Comparison of ENCODE assay signal across 25 cellular contexts in the genomic region with DNA sequence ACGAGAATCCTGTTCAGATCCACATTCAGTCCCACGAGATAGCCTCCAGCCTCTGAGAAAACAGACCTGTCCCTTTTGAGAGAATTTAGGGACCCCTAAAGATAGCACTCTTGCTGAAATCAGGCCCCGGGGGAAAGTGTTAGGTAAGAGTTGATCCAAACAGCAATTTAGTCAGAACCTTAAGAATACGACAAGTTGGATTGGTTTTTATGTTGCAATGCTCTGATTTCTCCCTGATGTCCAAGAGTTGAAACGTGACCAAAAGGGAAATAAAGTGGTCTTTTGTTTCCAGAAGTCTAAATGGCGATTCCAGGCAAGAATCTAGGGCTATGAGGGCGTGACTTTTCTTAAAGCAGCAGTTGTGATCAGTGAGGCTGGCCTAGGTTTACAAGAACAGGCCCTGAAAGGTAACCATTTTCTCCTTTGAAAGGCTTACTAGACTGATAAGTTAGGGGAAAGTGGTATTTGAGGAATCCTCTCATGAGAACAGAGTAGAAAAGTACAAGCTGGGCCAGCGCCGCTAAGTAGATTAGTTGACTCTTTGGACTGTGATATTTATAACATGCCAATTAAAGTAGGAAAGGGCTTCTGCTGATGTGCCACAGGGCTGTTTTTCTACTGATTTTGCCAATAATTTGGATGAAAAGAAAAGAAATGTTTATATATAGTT. TPM values are rescaled to one million over a fixed set of nuclear protein-coding genes. Genes with fewer than 3 reads are reported as not detected.
DNase-seq lines count a peak whose midpoint lies in the region; ATAC-seq and TF ChIP-seq lines count a peak whose summit lies in the region.
"Had no signal": no experiment of that assay in that cellular context is flagged by ENCODE, and none has a peak within 500 bp of the region (broad histone marks: within the 10 kb centered on the region; RNA-seq: fewer than 3 reads in every experiment).

No MANE protein-coding gene starts in this region.

- H3K79me2 ChIP-seq in osteoblast (ENCODE audit: insufficient read depth, low read length): no peaks in the 10 kb centered on the region

- H4K20me1 ChIP-seq in osteoblast (ENCODE audit: insufficient read depth, low read length): peaks cover 3% of the 10 kb centered on the region

- intact Hi-C loops in Right ventricle myocardium inferior (cut with DNase I) (no loop called here), cardiac septum (cut with DNase I) (no loop called here), heart right ventricle (cut with DNase I) (no loop called here)

- H3K27ac ChIP-seq in heart right ventricle (peak overlapping the region in 9 of 10 donors; percentile 56 to 87 (median 68)), osteoblast (ENCODE audit: low read depth, low read length) (no peak overlapping the region)
- H3K27ac ChIP-seq: brain microvascular endothelial cell, KMS-11, PC-9 had no signal

- no peak overlapping the region for H2AFZ ChIP-seq in osteoblast (ENCODE audit: low read length)
- H2AFZ ChIP-seq: PC-9 had no signal

- DNase-seq in Right ventricle myocardium inferior (ENCODE audit: missing footprints) (no peak), cardiac septum (ENCODE audit: low spot score) (no peak), heart right ventricle (no peak), osteoblast (ENCODE audit: insufficient read length, low spot score, missing footprints) (peak; percentile 81), LoVo (ENCODE audit: low spot score) (no peak), H4 (ENCODE audit: low spot score) (no peak)
- no peak for DNase-seq in stimulated activated CD4-positive, alpha-beta T cell treated with anti-CD3 and anti-CD28 coated beads, Interleukin-2, amount 100 ng/mL, for 24 hours
- DNase-seq: activated CD4-positive, alpha-beta memory T cell treated with anti-CD3 and anti-CD28 coated beads, Interleukin-2, amount 10 ng/mL, durations not matched to agents 7 days and 5 days; activated CD4-positive, CD25-positive, alpha-beta regulatory T cell treated with anti-CD3 and anti-CD28 coated beads, Interleukin-2, amount 50 U/mL, for 72 hours; activated gamma-delta T cell; AML-193; brain microvascular endothelial cell; DMS79 treated with DMSO at 0.1 percent for 48 hours; H7; naive B cell; NCI-H1436; NCI-H2107; NCI-H446 treated with DMSO at 0.1 percent for 48 hours; PC-9; retina; SHP77 treated with DMSO at 0.1 percent for 48 hours; T-cell had no signal

- H3K4me2 ChIP-seq in osteoblast (ENCODE audit: insufficient read depth, low read length): no peak overlapping the region
- H3K4me2 ChIP-seq: KMS-11, PC-9 had no signal

- H3K4me3 ChIP-seq in heart right ventricle (no peak overlapping the region), osteoblast (ENCODE audit: insufficient read depth, low read length) (no peak overlapping the region)
- H3K4me3 ChIP-seq: coronary artery, PC-9 had no signal

- 45 to 52% methylated on average over 9 of the region's 9 CpGs for WGBS in heart right ventricle, 2 donors

- peaks cover 0 to 52% (median 36%) of the 10 kb centered on the region in 9 donors for H3K4me1 ChIP-seq in heart right ventricle
- H3K4me1 ChIP-seq in osteoblast (ENCODE audit: insufficient read depth, low read length): no peaks in the 10 kb centered on the region

- H3K9me3 ChIP-seq in heart right ventricle (no peaks in the 10 kb centered on the region), osteoblast (ENCODE audit: low read depth, low read length) (no peaks in the 10 kb centered on the region)

- H3K36me3 ChIP-seq in heart right ventricle (peaks cover 0 to 86% (median 67%) of the 10 kb centered on the region in 9 donors), osteoblast (ENCODE audit: insufficient read depth, low read length) (peaks cover 41% of the 10 kb centered on the region)

- TF ChIP-seq CTCF in heart right ventricle (IDR thresholded peaks at IDR 0.05) (no peak), osteoblast (IDR thresholded peaks at IDR 0.05; ENCODE audit: extremely low read depth, low read depth, low read length) (no peak)

- peak; percentile 47 for ATAC-seq in Right ventricle myocardium inferior
- peak in 5 of 8 donors; percentile 10 to 48 (median 27) for ATAC-seq in heart right ventricle
- ATAC-seq in GM21786 (IDR thresholded peaks at IDR 0.05; ENCODE audit: unreplicated experiment): no peak
- ATAC-seq: T-cell had no signal

- H3K27me3 ChIP-seq in heart right ventricle: no peaks in the 10 kb centered on the region
- H3K27me3 ChIP-seq in osteoblast (ENCODE audit: insufficient read depth, low read length): no peaks in the 10 kb centered on the region
- H3K27me3 ChIP-seq: brain microvascular endothelial cell had no signal

RNA-seq across cellular contexts. Expression of gene MAN2A2, which starts 4.9 kb away (rescaled TPM):
- total RNA-seq in Right ventricle myocardium inferior: 133 TPM
- total RNA-seq in cardiac septum: 73.3 TPM
- 100 to 1,000 TPM in 4 of 10 donors, 10 to 100 TPM in 6; 78.3 to 157 (median 98.1) TPM for total RNA-seq in heart right ventricle
- 10 to 100 TPM; 24.8 to 84.5 TPM for polyA plus RNA-seq in heart right ventricle
- total RNA-seq in osteoblast: 15.2 and 20.0 TPM in 2 replicates
- 3.9 and 10.0 TPM in 2 replicates for total RNA-seq in H4 (2014; rRNA removed; shearing (Covaris generic))

RNA-seq across cellular contexts. Expression of gene FES, which starts 23.7 kb away (rescaled TPM):
- 19.3 TPM for total RNA-seq in Right ventricle myocardium inferior
- total RNA-seq in cardiac septum: 16.2 TPM
- total RNA-seq in heart right ventricle: 10 to 100 TPM in 8 of 10 donors, 1 to 10 TPM in 2; 8.6 to 27.7 (median 11.5) TPM
- 10 to 100 TPM; 17.7 to 23.3 TPM for polyA plus RNA-seq in heart right ventricle
- 19.2 and 20.3 TPM in 2 replicates for total RNA-seq in osteoblast
- total RNA-seq in H4 (2014; rRNA removed; shearing (Covaris generic)): 0.43 and 0.88 TPM in 2 replicates

RNA-seq across cellular contexts. Expression of gene HDDC3, which starts 24.4 kb away (rescaled TPM):
- total RNA-seq in Right ventricle myocardium inferior (18.9 TPM), cardiac septum (11.8 TPM), heart right ventricle (10 to 100 TPM; 10.7 to 18.2 (median 14.6) TPM), osteoblast (8.8 and 11.6 TPM in 2 replicates)
- polyA plus RNA-seq in heart right ventricle: 10 to 100 TPM; 15.3 to 18.0 TPM
- 12.9 and 18.1 TPM in 2 replicates for total RNA-seq in H4 (2014; rRNA removed; shearing (Covaris generic))

RNA-seq across cellular contexts. Expression of gene UNC45A, which starts 27.1 kb away (rescaled TPM):
- total RNA-seq in Right ventricle myocardium inferior: 25.8 TPM
- total RNA-seq in cardiac septum: 27.2 TPM
- total RNA-seq in heart right ventricle: 10 to 100 TPM; 19.2 to 28.0 (median 24.7) TPM
- 10 to 100 TPM; 26.0 to 26.4 TPM for polyA plus RNA-seq in heart right ventricle
- 72.5 and 74.9 TPM in 2 replicates for total RNA-seq in osteoblast
- 34.6 and 35.2 TPM in 2 replicates for total RNA-seq in H4 (2014; rRNA removed; shearing (Covaris generic))

RNA-seq across cellular contexts. Expression of gene FURIN, which starts 39.6 kb away (rescaled TPM):
- total RNA-seq in Right ventricle myocardium inferior: 51.2 TPM
- total RNA-seq in cardiac septum: 43.9 TPM
- 10 to 100 TPM; 35.1 to 82.5 (median 40.9) TPM for total RNA-seq in heart right ventricle
- polyA plus RNA-seq in heart right ventricle: 10 to 100 TPM; 29.5 to 77.1 TPM
- 39.1 and 42.7 TPM in 2 replicates for total RNA-seq in osteoblast
- total RNA-seq in H4 (2014; rRNA removed; shearing (Covaris generic)): 8.1 and 16.9 TPM in 2 replicates
